In the genomic region with DNA sequence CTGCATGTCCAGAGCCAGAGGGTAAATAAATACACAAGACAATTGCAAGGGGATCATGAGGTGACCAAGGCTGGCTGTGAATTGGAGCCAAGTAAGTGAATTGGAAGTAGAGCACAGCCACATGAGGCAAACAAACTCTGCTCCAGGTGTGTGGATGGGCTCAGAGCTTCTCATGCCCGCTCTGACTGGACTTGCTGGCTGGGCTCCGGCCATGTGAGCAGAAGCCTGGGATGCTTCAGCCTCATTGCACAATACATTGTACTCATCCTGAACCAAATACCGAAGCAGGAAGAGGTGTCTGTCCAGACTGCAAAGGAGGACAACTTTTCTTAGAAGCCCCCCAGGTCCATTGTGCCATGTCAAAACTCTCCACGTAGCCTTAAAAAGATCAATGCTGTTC, we compare ENCODE assay signal across 15 cellular contexts.
DNase-seq lines count a peak whose midpoint lies in the region; ATAC-seq and TF ChIP-seq lines count a peak whose summit lies in the region.
"Had no signal": no experiment of that assay in that cellular context is flagged by ENCODE, and none has a peak within 500 bp of the region (broad histone marks: within the 10 kb centered on the region; RNA-seq: fewer than 3 reads in every experiment).

No MANE protein-coding gene starts in this region.

- H3K36me3 ChIP-seq in right lobe of liver (no peaks in the 10 kb centered on the region), gastrocnemius medialis (no peaks in the 10 kb centered on the region)

- no peaks in the 10 kb centered on the region for H3K9me3 ChIP-seq in right lobe of liver
- no peaks in the 10 kb centered on the region for H3K9me3 ChIP-seq in gastrocnemius medialis

- TF ChIP-seq POLR2A in right lobe of liver (IDR thresholded peaks at IDR 0.05): no peak
- no peak for TF ChIP-seq POLR2A in gastrocnemius medialis (IDR thresholded peaks at IDR 0.05)

- WGBS in right lobe of liver (ENCODE audit: insufficient coverage, low coverage, low lambda C conversion rate, missing lambda C conversion rate): 43% methylated on average over 3 of the region's 4 CpGs

- H3K4me1 ChIP-seq in right lobe of liver (peaks cover 0 to 5% (median 0%) of the 10 kb centered on the region in 4 donors), gastrocnemius medialis (no peaks in the 10 kb centered on the region)

- ATAC-seq in right lobe of liver: peak; percentile 88 to 97 (median 92)
- no peak for ATAC-seq in omental fat pad (ENCODE audit: low FRiP score)
- ATAC-seq in gastrocnemius medialis: no peak

- H3K27me3 ChIP-seq in right lobe of liver (no peaks in the 10 kb centered on the region), gastrocnemius medialis (no peaks in the 10 kb centered on the region)

- in situ Hi-C loops in gastrocnemius medialis (cut with MboI; ENCODE audit: low sequenced_read_pairs in 4 of 4): loop anchor here in 1 of 4 donors (25.0 kb wide), 1 partner anchor 1195 kb away; no protein-coding TSS in a partner anchor

- H3K4me3 ChIP-seq in right lobe of liver: no peak overlapping the region
- no peak overlapping the region for H3K4me3 ChIP-seq in gastrocnemius medialis

- peak; percentile 17 for DNase-seq in NCI-H1092 treated with DMSO at 0.1 percent for 48 hours (lab: John Stamatoyannopoulos, UW)
- DNase-seq in NCI-H1092 (lab: John Stamatoyannopoulos, UW): no peak
- DNase-seq in HCEC 1CT: peak; percentile 15
- DNase-seq in right lobe of liver: peak; percentile 52 to 83 (median 74)
- DNase-seq in omental fat pad (ENCODE audit: low spot score): no peak
- no peak for DNase-seq in gastrocnemius medialis
- no peak for DNase-seq in substantia nigra (lab: John Stamatoyannopoulos, UW)
- DNase-seq: 8988T; ACHN; C1 segment of cervical spinal cord; Calu3; CD4-positive, alpha-beta T cell; DND-41; GDM1 had no signal

- TF ChIP-seq CTCF in VCaP (conservative IDR thresholded peaks at IDR 0.05): no peak
- TF ChIP-seq CTCF in right lobe of liver (IDR thresholded peaks at IDR 0.05): no peak
- no peak for TF ChIP-seq CTCF in omental fat pad (IDR thresholded peaks at IDR 0.05)
- no peak for TF ChIP-seq CTCF in gastrocnemius medialis (IDR thresholded peaks at IDR 0.05 in 4 of 5, conservative IDR thresholded peaks at IDR 0.05 in 1 of 5)

- peak overlapping the region; percentile 28 for H3K27ac ChIP-seq in VCaP
- no peak overlapping the region for H3K27ac ChIP-seq in right lobe of liver
- no peak overlapping the region for H3K27ac ChIP-seq in gastrocnemius medialis
- H3K27ac ChIP-seq in substantia nigra (ENCODE audit: low read depth, low read length, poor library complexity, severe bottlenecking): no peak overlapping the region

- intact Hi-C loops in right lobe of liver (cut with DNase I): no loop called here
- intact Hi-C loops in gastrocnemius medialis (cut with DNase I; ENCODE audit: low total_unique reads): no loop called here

Comparison
In these comparisons a context has a peak if more than half of its experiments do, and no peak if none do; other contexts are left out.
1. DNase-seq: peak in NCI-H1092 treated with DMSO at 0.1 percent for 48 hours (single experiment), HCEC 1CT (single experiment) and right lobe of liver (3 of 3); none in NCI-H1092 (single experiment), omental fat pad (single experiment), gastrocnemius medialis (0 of 2) and substantia nigra (0 of 49).
2. ATAC-seq: peak in right lobe of liver (4 of 4); none in omental fat pad (single experiment) and gastrocnemius medialis (0 of 2).